ENCODE assay signal across 1 cellular context in genomic region chr7:379456-380225, GRCh38.
TF ChIP-seq lines count a peak whose summit lies in the region.

No MANE protein-coding gene starts in this region.

TF ChIP-seq in WTC11, 78 proteins besides CTCF, POLR2A, EP300 and RAD21 (continued from another document):
- TF ChIP-seq SMAD3 (CRISPR knock-in tag; IDR thresholded peaks at IDR 0.05; ENCODE audit: borderline replicate concordance), result no peak
- TF ChIP-seq FOXK1 (CRISPR knock-in tag; IDR thresholded peaks at IDR 0.05), result peak; percentile 67; the same call in 1 of the 2 replicates
- TF ChIP-seq ZMAT4 (CRISPR knock-in tag; IDR thresholded peaks at IDR 0.05), result no peak
- TF ChIP-seq TP53 (CRISPR knock-in tag; IDR thresholded peaks at IDR 0.05), result peak; percentile 85
- 0 out of 2 replicates have a peak, but pooled peaks have one; percentile 26 for TF ChIP-seq AFF4 (CRISPR knock-in tag; IDR thresholded peaks at IDR 0.05; ENCODE audit: borderline replicate concordance)
- TF ChIP-seq ATF1 (CRISPR knock-in tag; IDR thresholded peaks at IDR 0.05), result no peak
- peak; percentile 78; the same call in 1 of the 2 replicates for TF ChIP-seq NFE2L1 (CRISPR knock-in tag; IDR thresholded peaks at IDR 0.05)
- peak; percentile 84 for TF ChIP-seq ETV6 (CRISPR knock-in tag; IDR thresholded peaks at IDR 0.05)
- 0 out of 2 replicates have a peak, but pooled peaks have one; percentile 6 for TF ChIP-seq TEAD4 (CRISPR knock-in tag; IDR thresholded peaks at IDR 0.05)
- TF ChIP-seq AR (CRISPR knock-in tag; IDR thresholded peaks at IDR 0.05), result no peak
- peak; percentile 11; the same call in 1 of the 2 replicates for TF ChIP-seq USF1 (CRISPR knock-in tag; IDR thresholded peaks at IDR 0.05)
- no peak for TF ChIP-seq ATF3 (CRISPR knock-in tag; conservative IDR thresholded peaks at IDR 0.05)
- 0 out of 2 replicates have a peak, but pooled peaks have one; percentile 36 for TF ChIP-seq E2F5 (CRISPR knock-in tag; IDR thresholded peaks at IDR 0.05)
- no peak for TF ChIP-seq GTF2I (CRISPR knock-in tag; conservative IDR thresholded peaks at IDR 0.05)
- TF ChIP-seq IRF1 (CRISPR knock-in tag; IDR thresholded peaks at IDR 0.05), result no peak
- TF ChIP-seq ATF2 (CRISPR knock-in tag; IDR thresholded peaks at IDR 0.05; ENCODE audit: borderline replicate concordance, low read depth), result 0 out of 2 replicates have a peak, but pooled peaks have one; percentile 36
- 0 out of 2 replicates have a peak, but pooled peaks have one; percentile 53 for TF ChIP-seq ZBTB21 (CRISPR knock-in tag; IDR thresholded peaks at IDR 0.05; ENCODE audit: borderline replicate concordance)
TF ChIP-seq in WTC11: peak in this region for 20.
